Comparison of ENCODE assay signal across 8 cellular contexts in genomic region chr7:112411186-112411795, GRCh38. TPM values are rescaled to one million over a fixed set of nuclear protein-coding genes. Genes with fewer than 3 reads are reported as not detected.
A peak's percentile ranks its signal among the peaks of the same experiment; 100 is the strongest.
DNase-seq lines count a peak whose midpoint lies in the region; ATAC-seq, FAIRE-seq and TF ChIP-seq lines count a peak whose summit lies in the region.

No MANE protein-coding gene starts in this region.

- ATAC-seq in HG02884 (IDR thresholded peaks at IDR 0.05; ENCODE audit: unreplicated experiment) (no peak), HG03025 (IDR thresholded peaks at IDR 0.05; ENCODE audit: low FRiP score, unreplicated experiment) (no peak)

- no peaks in the 10 kb centered on the region for H3K4me1 Mint-ChIP-seq in activated T-cell treated with anti-CD3 and anti-CD28 coated beads, Interleukin-2, amount 50 U/mL, for 24 hours (ENCODE audit: low read depth)

- no peaks in the 10 kb centered on the region for H3K36me3 ChIP-seq in bronchial epithelial cell (ENCODE audit: control insufficient read depth, insufficient read depth, low read length)

- H3K27me3 Mint-ChIP-seq in activated T-cell treated with anti-CD3 and anti-CD28 coated beads, Interleukin-2, amount 50 U/mL, for 24 hours, result peaks cover 14% of the 10 kb centered on the region

- peaks cover 3% of the 10 kb centered on the region for H3K27me3 ChIP-seq in bronchial epithelial cell (ENCODE audit: control insufficient read depth, insufficient read depth, low read length)

- H3K27ac Mint-ChIP-seq in activated T-cell treated with anti-CD3 and anti-CD28 coated beads, Interleukin-2, amount 50 U/mL, for 24 hours, result no peak overlapping the region

- peak; percentile 56 for TF ChIP-seq CTCF in bronchial epithelial cell (IDR thresholded peaks at IDR 0.05; ENCODE audit: insufficient read depth, low read length, severe bottlenecking)

- H3K36me3 Mint-ChIP-seq in activated T-cell treated with anti-CD3 and anti-CD28 coated beads, Interleukin-2, amount 50 U/mL, for 24 hours (ENCODE audit: low read depth), result no peaks in the 10 kb centered on the region

- FAIRE-seq in bronchial epithelial cell (lab: Jason Lieb, UNC), result no peak

- no peaks in the 10 kb centered on the region for H3K9me3 Mint-ChIP-seq in activated T-cell treated with anti-CD3 and anti-CD28 coated beads, Interleukin-2, amount 50 U/mL, for 24 hours

- H3K4me3 ChIP-seq in bronchial epithelial cell (ENCODE audit: low read depth, low read length), result no peak overlapping the region

- no peak overlapping the region for H3K4me3 Mint-ChIP-seq in activated T-cell treated with anti-CD3 and anti-CD28 coated beads, Interleukin-2, amount 50 U/mL, for 24 hours

- DNase-seq in DMS 273 treated with DMSO at 0.1 percent for 48 hours (lab: John Stamatoyannopoulos, UW) (peak; percentile 48), NCI-H2081 (lab: John Stamatoyannopoulos, UW) (peak; percentile 51 to 60), bronchial epithelial cell (ENCODE audit: low read depth) (peak; percentile 23), medulla oblongata (ENCODE audit: extremely low spot score) (peak; percentile 74), GM19238 (ENCODE audit: insufficient read length, low spot score) (no peak)
- DNase-seq in activated T-cell treated with anti-CD3 and anti-CD28 coated beads, Interleukin-2, amount 50 U/mL, for 24 hours, result no peak

RNA-seq across cellular contexts. Expression of gene IFRD1, which starts 39.0 kb away (rescaled TPM):
- 92.1 and 145 TPM in 2 replicates for total RNA-seq in bronchial epithelial cell

Comparison
In these comparisons a context has a peak if more than half of its experiments do, and no peak if none do; other contexts are left out.
1. DNase-seq: peak in DMS 273 treated with DMSO at 0.1 percent for 48 hours (single experiment), NCI-H2081 (2 of 2), bronchial epithelial cell (single experiment) and medulla oblongata (single experiment); none in activated T-cell treated with anti-CD3 and anti-CD28 coated beads, Interleukin-2, amount 50 U/mL, for 24 hours (single experiment) and GM19238 (single experiment).